ENCODE assay signal across 7 cellular contexts in genomic region chr2:110679337-110679707, GRCh38. TPM values are rescaled to one million over a fixed set of nuclear protein-coding genes. Genes with fewer than 3 reads are reported as not detected.
DNase-seq lines count a peak whose midpoint lies in the region; ATAC-seq, FAIRE-seq and TF ChIP-seq lines count a peak whose summit lies in the region.

No MANE protein-coding gene starts in this region.

- ATAC-seq in HG02870 (IDR thresholded peaks at IDR 0.05; ENCODE audit: unreplicated experiment): no peak

- H3K36me3 ChIP-seq in Loucy (ENCODE audit: insufficient read depth, low read length) (no peaks in the 10 kb centered on the region), bronchial epithelial cell (ENCODE audit: control insufficient read depth, insufficient read depth, low read length) (no peaks in the 10 kb centered on the region), neutrophil (no peaks in the 10 kb centered on the region)

- no peaks in the 10 kb centered on the region; the same call in 1 of the 2 replicates for H3F3A ChIP-seq in Loucy (ENCODE audit: low read depth)

- peaks cover 34% of the 10 kb centered on the region for H3K4me1 ChIP-seq in Loucy (ENCODE audit: insufficient read depth, low read length, poor library complexity, severe bottlenecking)
- H3K4me1 ChIP-seq in neutrophil (ENCODE audit: control insufficient read depth in 1 of 2, insufficient read depth in 1 of 2, low read depth in 1 of 2, low read length in 1 of 2): peaks cover 15 to 24% of the 10 kb centered on the region in 2 experiments

- H3K9me3 ChIP-seq in Loucy (ENCODE audit: insufficient read depth, low read depth, low read length): no peaks in the 10 kb centered on the region
- H3K9me3 ChIP-seq in neutrophil: no peaks in the 10 kb centered on the region

- peak; percentile 56 for TF ChIP-seq CTCF in Loucy (conservative IDR thresholded peaks at IDR 0.05; ENCODE audit: low read length)
- no peak for TF ChIP-seq CTCF in bronchial epithelial cell (IDR thresholded peaks at IDR 0.05; ENCODE audit: insufficient read depth, low read length, severe bottlenecking)
- TF ChIP-seq CTCF in neutrophil (IDR thresholded peaks at IDR 0.05): no peak

- H3K79me2 ChIP-seq in Loucy (ENCODE audit: insufficient read depth, low read length): peaks cover 49% of the 10 kb centered on the region

- H3K9ac ChIP-seq in Loucy (ENCODE audit: low read depth, low read length, poor library complexity, severe bottlenecking): peak overlapping the region; percentile 99

- DNase-seq in EL (peak; percentile 16), bronchial epithelial cell (ENCODE audit: low read depth) (peak; percentile 2), NCI-H510A (lab: John Stamatoyannopoulos, UW) (no peak), NCI-H1105 (lab: John Stamatoyannopoulos, UW) (no peak)

- peak overlapping the region; percentile 85 for H3K27ac ChIP-seq in neutrophil

- no peak overlapping the region for H2AFZ ChIP-seq in Loucy (ENCODE audit: low read length)

- peaks cover 25% of the 10 kb centered on the region for H4K20me1 ChIP-seq in Loucy (ENCODE audit: insufficient read depth, low read length, poor library complexity, severe bottlenecking)

- FAIRE-seq in bronchial epithelial cell (lab: Jason Lieb, UNC): no peak

- H3K27me3 ChIP-seq in Loucy (ENCODE audit: insufficient read depth, low read length, poor library complexity, severe bottlenecking) (no peaks in the 10 kb centered on the region), bronchial epithelial cell (ENCODE audit: control insufficient read depth, insufficient read depth, low read length) (no peaks in the 10 kb centered on the region), neutrophil (no peaks in the 10 kb centered on the region)

- peak overlapping the region; percentile 88 for H3K4me3 ChIP-seq in Loucy (ENCODE audit: low read length, poor library complexity, severe bottlenecking)
- H3K4me3 ChIP-seq in bronchial epithelial cell (ENCODE audit: low read depth, low read length): no peak overlapping the region
- peak overlapping the region; percentile 87 to 99 for H3K4me3 ChIP-seq in neutrophil (ENCODE audit: low read depth in 1 of 2, low read length in 1 of 2)

- H3K4me2 ChIP-seq in Loucy (ENCODE audit: low read depth, low read length, poor library complexity, severe bottlenecking): peak overlapping the region; percentile 93

- H3K9me2 ChIP-seq in Loucy (replicated peaks; ENCODE audit: low read depth, low read length): no peaks in the 10 kb centered on the region

RNA-seq across cellular contexts. Expression of gene BUB1, which starts 1.5 kb away (rescaled TPM):
- total RNA-seq in bronchial epithelial cell: 1.2 and 1.3 TPM in 2 replicates

RNA-seq across cellular contexts. Expression of gene ACOXL, which starts 53.1 kb away (rescaled TPM):
- total RNA-seq in bronchial epithelial cell: not detected in 2 replicates

Comparison
In these comparisons a context has a peak if more than half of its experiments do, and no peak if none do; other contexts are left out.
1. DNase-seq: peak in EL (single experiment) and bronchial epithelial cell (single experiment); none in NCI-H510A (single experiment) and NCI-H1105 (single experiment).